ENCODE assay signal across 1 cellular context in genomic region chr5:169906745-169907649, GRCh38.
TF ChIP-seq lines count a peak whose summit lies in the region.

No MANE protein-coding gene starts in this region.

TF ChIP-seq in WTC11, 78 proteins besides CTCF, POLR2A, EP300 and RAD21:
- TF ChIP-seq PRDM15 (CRISPR knock-in tag; IDR thresholded peaks at IDR 0.05) (no peak), NFATC4 (CRISPR knock-in tag; IDR thresholded peaks at IDR 0.05) (no peak), IRF2 (CRISPR knock-in tag; IDR thresholded peaks at IDR 0.05; ENCODE audit: borderline replicate concordance, low read depth) (no peak), KAT7 (CRISPR knock-in tag; IDR thresholded peaks at IDR 0.05; ENCODE audit: borderline replicate concordance) (no peak), TP53 (CRISPR knock-in tag; IDR thresholded peaks at IDR 0.05) (no peak), ZBTB43 (CRISPR knock-in tag; IDR thresholded peaks at IDR 0.05) (no peak)
TF ChIP-seq in WTC11: peak in this region for 0.
